ENCODE assay signal across 1 cellular context in the genomic region with DNA sequence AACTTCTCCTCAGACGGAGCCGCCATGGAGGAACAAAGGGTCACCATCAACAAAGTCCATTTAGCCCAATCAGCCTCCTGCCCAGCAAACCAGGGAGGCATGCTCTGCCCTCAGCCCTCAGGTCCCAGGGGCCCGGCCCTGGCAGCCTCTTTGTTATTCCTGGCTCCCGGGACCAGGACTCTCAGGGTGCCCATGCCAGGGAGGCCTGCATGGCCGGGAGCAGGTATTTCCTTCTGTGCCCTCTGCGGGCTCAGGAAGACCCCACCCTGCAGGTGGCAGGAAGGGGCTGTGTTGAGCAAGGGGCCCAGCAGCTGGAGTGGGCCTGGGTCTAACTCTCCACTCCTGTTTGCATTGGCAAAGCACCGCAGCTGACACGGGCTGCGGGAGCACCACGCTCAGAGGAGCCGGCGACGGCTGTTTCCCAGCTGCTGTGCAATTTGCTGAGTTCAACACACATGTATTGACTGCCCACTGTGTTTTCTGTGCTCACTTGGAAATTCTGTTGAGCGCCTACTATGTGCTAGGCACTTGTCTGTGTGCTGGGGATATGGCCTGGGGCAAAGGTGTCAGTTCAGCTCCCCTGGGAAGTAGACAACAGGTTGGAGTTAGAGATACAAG.
A peak's percentile ranks its signal among the peaks of the same experiment; 100 is the strongest.
TF ChIP-seq lines count a peak whose summit lies in the region.

No MANE protein-coding gene starts in this region.

TF ChIP-seq in HepG2, 621 proteins besides CTCF, POLR2A, EP300 and RAD21:
- TF ChIP-seq ZNF263 (CRISPR knock-in tag; IDR thresholded peaks at IDR 0.05): peak; percentile 70; the same call in 1 of the 2 replicates
- TF ChIP-seq HNRNPL (IDR thresholded peaks at IDR 0.05; ENCODE audit: low read depth, low read length): 0 out of 2 replicates have a peak, but pooled peaks have one; percentile 30
